In genomic region chr3:123310186-123310585, GRCh38 we compare ENCODE assay signal across 17 cellular contexts.
DNase-seq lines count a peak whose midpoint lies in the region; ATAC-seq and TF ChIP-seq lines count a peak whose summit lies in the region.
"Had no signal": no experiment of that assay in that cellular context is flagged by ENCODE, and none has a peak within 500 bp of the region (broad histone marks: within the 10 kb centered on the region; RNA-seq: fewer than 3 reads in every experiment).

No MANE protein-coding gene starts in this region.

- peak; percentile 39 for DNase-seq in Right ventricle myocardium superior
- DNase-seq in left cardiac atrium: no peak
- peak; percentile 81 for DNase-seq in chondrocyte (ENCODE audit: low spot score)
- DNase-seq in neural progenitor cell (ENCODE audit: low spot score): no peak
- DNase-seq in spleen: peak; percentile 58
- DNase-seq in adrenal gland: no peak
- DNase-seq: 8988T; CD4-positive, alpha-beta memory T cell; DMS153; DMS79; GDM1 had no signal

- no peak overlapping the region for H2AFZ ChIP-seq in neural progenitor cell (replicated peaks)

- H3K4me3 ChIP-seq in neural progenitor cell: no peak overlapping the region
- H3K4me3 ChIP-seq in spleen: no peak overlapping the region
- H3K4me3 ChIP-seq in adrenal gland: no peak overlapping the region
- H3K4me3 ChIP-seq: BLaER1, HAP-1 had no signal

- H3K9ac ChIP-seq in neural progenitor cell: no peak overlapping the region
- H3K9ac ChIP-seq: BLaER1 had no signal

- intact Hi-C loops in Right ventricle myocardium superior (cut with DNase I) (no loop called here), left cardiac atrium (cut with DNase I) (no loop called here), spleen (cut with DNase I; ENCODE audit: low total_unique reads) (no loop called here), adrenal gland (cut with DNase I) (no loop called here)

- H3K27ac ChIP-seq in neural progenitor cell: no peak overlapping the region
- H3K27ac ChIP-seq in spleen: no peak overlapping the region
- no peak overlapping the region for H3K27ac ChIP-seq in adrenal gland
- H3K27ac ChIP-seq: BLaER1, HL-60 had no signal

- H3K9me3 Mint-ChIP-seq in chondrocyte (ENCODE audit: low read depth): no peaks in the 10 kb centered on the region
- no peaks in the 10 kb centered on the region for H3K9me3 Mint-ChIP-seq in neural progenitor cell
- H3K9me3 Mint-ChIP-seq: CD4-positive, alpha-beta memory T cell had no signal

- H3K27me3 ChIP-seq in neural progenitor cell: peaks cover 22% of the 10 kb centered on the region
- peaks cover 0 to 21% (median 0%) of the 10 kb centered on the region in 7 donors for H3K27me3 ChIP-seq in spleen (replicated peaks in 1 of 7)
- no peaks in the 10 kb centered on the region for H3K27me3 ChIP-seq in adrenal gland
- H3K27me3 ChIP-seq: BLaER1 had no signal

- H3K9me3 ChIP-seq in neural progenitor cell (ENCODE audit: low read depth): no peaks in the 10 kb centered on the region
- no peaks in the 10 kb centered on the region for H3K9me3 ChIP-seq in spleen
- H3K9me3 ChIP-seq in adrenal gland (replicated peaks in 1 of 3): no peaks in the 10 kb centered on the region
- H3K9me3 ChIP-seq: HAP-1 had no signal

- no peaks in the 10 kb centered on the region for H3K79me2 ChIP-seq in neural progenitor cell (ENCODE audit: low read depth)

- peaks cover 7% of the 10 kb centered on the region for H3K4me1 Mint-ChIP-seq in chondrocyte (ENCODE audit: low read depth)
- peaks cover 15% of the 10 kb centered on the region for H3K4me1 Mint-ChIP-seq in neural progenitor cell
- H3K4me1 Mint-ChIP-seq: CD14-positive monocyte had no signal

- H3K4me3 Mint-ChIP-seq in chondrocyte (ENCODE audit: unreplicated experiment) (no peak overlapping the region), neural progenitor cell (peak overlapping the region; percentile 46)
- H3K4me3 Mint-ChIP-seq: CD14-positive monocyte; CD4-positive, alpha-beta memory T cell had no signal

- peaks cover 31% of the 10 kb centered on the region for H3K27me3 Mint-ChIP-seq in chondrocyte (ENCODE audit: low read depth)
- peaks cover 6% of the 10 kb centered on the region for H3K27me3 Mint-ChIP-seq in neural progenitor cell (ENCODE audit: insufficient read depth, low read depth)

- no peak for TF ChIP-seq POLR2A in spleen (IDR thresholded peaks at IDR 0.05)
- TF ChIP-seq POLR2A in adrenal gland (IDR thresholded peaks at IDR 0.05): no peak

- peaks cover 8% of the 10 kb centered on the region for H3F3A ChIP-seq in neural progenitor cell (ENCODE audit: low read depth)

- WGBS in spleen, 5 donors: 90 to 96% (median 94%) methylated on average over 5 to 8 of the region's 8 CpGs
- WGBS in adrenal gland, 4 donors: 82 to 95% (median 90%) methylated on average over 7 to 8 of the region's 8 CpGs

- H3K4me2 ChIP-seq in neural progenitor cell: no peak overlapping the region

- H3K27ac Mint-ChIP-seq in chondrocyte (ENCODE audit: unreplicated experiment): no peak overlapping the region
- no peak overlapping the region for H3K27ac Mint-ChIP-seq in neural progenitor cell
- H3K27ac Mint-ChIP-seq: CD14-positive monocyte had no signal

- H3K36me3 ChIP-seq in neural progenitor cell (no peaks in the 10 kb centered on the region), spleen (peaks cover 0 to 9% (median 0%) of the 10 kb centered on the region in 6 donors), adrenal gland (replicated peaks in 1 of 2) (no peaks in the 10 kb centered on the region)
- H3K36me3 ChIP-seq: BLaER1, HAP-1 had no signal

- TF ChIP-seq CTCF in chondrocyte (IDR thresholded peaks at IDR 0.05) (no peak), neural progenitor cell (IDR thresholded peaks at IDR 0.05) (no peak), spleen (IDR thresholded peaks at IDR 0.05 in 8 of 11, conservative IDR thresholded peaks at IDR 0.05 in 3 of 11) (no peak), adrenal gland (IDR thresholded peaks at IDR 0.05) (no peak)

- H3K36me3 Mint-ChIP-seq in chondrocyte (ENCODE audit: low read depth) (peaks cover 13% of the 10 kb centered on the region), neural progenitor cell (peaks cover 1% of the 10 kb centered on the region)
- H3K36me3 Mint-ChIP-seq: CD14-positive monocyte; CD4-positive, alpha-beta memory T cell had no signal

- H4K20me1 ChIP-seq in neural progenitor cell (ENCODE audit: low read depth): no peaks in the 10 kb centered on the region
- H4K20me1 ChIP-seq: BLaER1 had no signal

- H3K4me1 ChIP-seq in neural progenitor cell (peaks cover 13% of the 10 kb centered on the region), spleen (no peaks in the 10 kb centered on the region), adrenal gland (replicated peaks in 1 of 2) (no peaks in the 10 kb centered on the region)
- H3K4me1 ChIP-seq: HAP-1 had no signal

- ATAC-seq in Right ventricle myocardium superior (ENCODE audit: poor library complexity) (no peak), left cardiac atrium (no peak), HG02884 (IDR thresholded peaks at IDR 0.05; ENCODE audit: unreplicated experiment) (no peak), HG02571 (IDR thresholded peaks at IDR 0.05; ENCODE audit: unreplicated experiment) (no peak)

Comparison
In these comparisons a context has a peak if more than half of its experiments do, and no peak if none do; other contexts are left out.
1. DNase-seq: peak in Right ventricle myocardium superior (single experiment), chondrocyte (single experiment) and spleen (single experiment); none in left cardiac atrium (single experiment), neural progenitor cell (single experiment) and adrenal gland (0 of 7).